ENCODE assay signal across 20 cellular contexts in the genomic region with DNA sequence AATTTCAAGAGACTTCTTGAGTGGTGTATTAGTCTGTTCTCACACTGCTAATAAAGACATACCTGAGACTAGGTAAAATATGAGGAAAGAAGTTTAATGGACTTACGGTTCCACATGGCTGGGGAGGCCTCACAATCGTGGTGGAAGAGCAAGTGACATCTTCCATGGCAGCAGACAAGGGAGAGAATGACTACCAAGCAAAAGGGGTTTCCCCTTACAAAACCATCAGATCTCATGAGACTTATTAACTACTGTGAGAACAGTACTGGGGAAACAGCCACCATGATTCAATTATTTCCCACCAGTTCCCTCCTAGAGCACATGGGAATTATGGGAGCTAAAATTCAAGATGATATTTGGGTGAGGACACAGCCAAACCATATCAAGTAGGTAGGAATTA.
A peak's percentile ranks its signal among the peaks of the same experiment; 100 is the strongest.
DNase-seq lines count a peak whose midpoint lies in the region; ATAC-seq, FAIRE-seq and TF ChIP-seq lines count a peak whose summit lies in the region.
"Had no signal": no experiment of that assay in that cellular context is flagged by ENCODE, and none has a peak within 500 bp of the region (broad histone marks: within the 10 kb centered on the region; RNA-seq: fewer than 3 reads in every experiment).

No MANE protein-coding gene starts in this region.

- no peaks in the 10 kb centered on the region for H3K27me3 ChIP-seq in GM12878 (replicated peaks in 1 of 2; ENCODE audit: control insufficient read depth in 2 of 2, insufficient read depth in 2 of 2, low read length in 1 of 2)
- H3K27me3 ChIP-seq: BE2C had no signal

- BruUV-seq in GM12878 (replicated peaks; lab: Mats Ljungman, UMichigan) = no TSS peak

- no peak overlapping the region for H3K27ac ChIP-seq in GM12878 (ENCODE audit: control insufficient read depth, insufficient read depth)

- no peak overlapping the region for H2AFZ ChIP-seq in GM12878 (ENCODE audit: control insufficient read depth, low read depth, low read length)

- in situ Hi-C loops in GM12878 (cut with MboI) = no loop called here

- CTCF ChIA-PET in GM12878 (lab: Yijun Ruan, JAX) = no interaction called here

- DNase-seq in GM12878 (ENCODE audit: low read depth, low spot score) = no peak
- peak; percentile 22 for DNase-seq in renal cortical epithelial cell (ENCODE audit: low read depth)
- no peak for DNase-seq in AML-193 (lab: John Stamatoyannopoulos, UW)
- DNase-seq in NCI-H2227 treated with DMSO at 0.1 percent for 48 hours (lab: John Stamatoyannopoulos, UW) = no peak
- DNase-seq: BE2C; C1 segment of cervical spinal cord; Caco-2; CD4-positive, alpha-beta T cell; DMS153; DMS79; GDM1; GOT3; H7; HFFc6; Kasumi-1; KG1 had no signal

- H3K36me3 ChIP-seq in GM12878 (ENCODE audit: control insufficient read depth in 2 of 2, insufficient read depth in 2 of 2, low read length in 1 of 2) = no peaks in the 10 kb centered on the region
- H3K36me3 ChIP-seq: BE2C had no signal

- no peak for FAIRE-seq in GM12878 (lab: Jason Lieb, UNC)

- H3K79me2 ChIP-seq in GM12878 (ENCODE audit: control insufficient read depth, insufficient read depth, low read length) = no peaks in the 10 kb centered on the region

- H3K4me1 ChIP-seq in GM12878 (ENCODE audit: control insufficient read depth, insufficient read depth, low read length) = no peaks in the 10 kb centered on the region
- H3K4me1 ChIP-seq: BE2C, Caco-2 had no signal

- H3K4me2 ChIP-seq in GM12878 (ENCODE audit: control insufficient read depth, insufficient read depth) = no peak overlapping the region

- 19% methylated on average over 2 of the region's 2 CpGs for WGBS in GM12878 (ENCODE audit: insufficient coverage, insufficient replicate concordance, low lambda C conversion rate, missing lambda C conversion rate)

- no peak for TF ChIP-seq EP300 in GM12878 (IDR thresholded peaks at IDR 0.05; ENCODE audit: borderline replicate concordance in 1 of 2, control insufficient read depth in 1 of 2, low read depth in 2 of 2, low read length in 2 of 2)

- no peak overlapping the region for H3K4me3 ChIP-seq in GM12878

- no peaks in the 10 kb centered on the region for H4K20me1 ChIP-seq in GM12878 (ENCODE audit: control insufficient read depth, insufficient read depth)

- TF ChIP-seq POLR2A in GM12878 (IDR thresholded peaks at IDR 0.05; ENCODE audit: low read depth, low read length) = no peak

- TF ChIP-seq CTCF in GM12878 (IDR thresholded peaks at IDR 0.05 in 2 of 3, conservative IDR thresholded peaks at IDR 0.05 in 1 of 3; ENCODE audit: control insufficient read depth in 2 of 3, extremely low read depth in 1 of 3, insufficient read depth in 1 of 3, low read depth in 3 of 3, low read length in 3 of 3) = no peak

- no peak overlapping the region for H3K9ac ChIP-seq in GM12878 (ENCODE audit: control insufficient read depth, insufficient read depth, low read length)

- intact Hi-C loops in GM12878 (cut with micrococcal nuclease; ENCODE audit: unreplicated experiment) = no loop called here

- POLR2A ChIA-PET in GM12878 (lab: Charles Lee) = no interaction called here

- RAD21 ChIA-PET in GM12878 (lab: Charles Lee; ENCODE audit: unreplicated experiment) = interaction anchor here (0.8 kb wide), 1 partner anchor 518 kb away, joined by 3 read pairs; no protein-coding TSS in a partner anchor

- H3K9me3 ChIP-seq in GM12878 (replicated peaks; ENCODE audit: control insufficient read depth, insufficient read depth, low read length) = no peaks in the 10 kb centered on the region
- H3K9me3 ChIP-seq: BE2C, Caco-2 had no signal

- TF ChIP-seq RAD21 in GM12878 (IDR thresholded peaks at IDR 0.05; ENCODE audit: insufficient read depth, low read depth, low read length) = no peak

- SMC1A ChIA-PET in GM12878 (lab: Charles Lee; ENCODE audit: uncharacterized antibody, unreplicated experiment) = interaction anchor here (0.6 kb wide), 1 partner anchor 742 kb away, joined by 4 read pairs; no protein-coding TSS in a partner anchor

- ATAC-seq in GM19463 (IDR thresholded peaks at IDR 0.05; ENCODE audit: unreplicated experiment) (peak; percentile 47), HG03342 (IDR thresholded peaks at IDR 0.05; ENCODE audit: unreplicated experiment) (peak; percentile 52), GM12878 (peak; percentile 66), HG03196 (IDR thresholded peaks at IDR 0.05; ENCODE audit: unreplicated experiment) (no peak)
- ATAC-seq: HCT116 had no signal

TF ChIP-seq in GM12878, 131 proteins besides CTCF, POLR2A, EP300 and RAD21 (continues in another document):
- TF ChIP-seq, protein P1, sequence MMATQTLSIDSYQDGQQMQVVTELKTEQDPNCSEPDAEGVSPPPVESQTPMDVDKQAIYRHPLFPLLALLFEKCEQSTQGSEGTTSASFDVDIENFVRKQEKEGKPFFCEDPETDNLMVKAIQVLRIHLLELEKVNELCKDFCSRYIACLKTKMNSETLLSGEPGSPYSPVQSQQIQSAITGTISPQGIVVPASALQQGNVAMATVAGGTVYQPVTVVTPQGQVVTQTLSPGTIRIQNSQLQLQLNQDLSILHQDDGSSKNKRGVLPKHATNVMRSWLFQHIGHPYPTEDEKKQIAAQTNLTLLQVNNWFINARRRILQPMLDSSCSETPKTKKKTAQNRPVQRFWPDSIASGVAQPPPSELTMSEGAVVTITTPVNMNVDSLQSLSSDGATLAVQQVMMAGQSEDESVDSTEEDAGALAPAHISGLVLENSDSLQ (IDR thresholded peaks at IDR 0.05) = no peak
- no peak for TF ChIP-seq SREBF2 (IDR thresholded peaks at IDR 0.05; ENCODE audit: low read length)
- peak; percentile 77 for TF ChIP-seq MEF2B (IDR thresholded peaks at IDR 0.05; ENCODE audit: partially characterized antibody, poor library complexity, severe bottlenecking)
- TF ChIP-seq IRF5 (IDR thresholded peaks at IDR 0.05; ENCODE audit: borderline replicate concordance) = no peak
- no peak for TF ChIP-seq NR2C2 (IDR thresholded peaks at IDR 0.05; ENCODE audit: borderline replicate concordance, control insufficient read depth, insufficient read length, low read depth)
- TF ChIP-seq RB1 (IDR thresholded peaks at IDR 0.05; ENCODE audit: borderline replicate concordance) = no peak
- TF ChIP-seq CHD4 (IDR thresholded peaks at IDR 0.05) = no peak
- TF ChIP-seq BCL11A (IDR thresholded peaks at IDR 0.05; ENCODE audit: low read depth, low read length) = no peak
- no peak for TF ChIP-seq SP1 (IDR thresholded peaks at IDR 0.05; ENCODE audit: low read depth, low read length)
- no peak for TF ChIP-seq SPI1 (IDR thresholded peaks at IDR 0.05; ENCODE audit: borderline replicate concordance, insufficient read depth, low read depth, low read length)
- TF ChIP-seq, protein P2, sequence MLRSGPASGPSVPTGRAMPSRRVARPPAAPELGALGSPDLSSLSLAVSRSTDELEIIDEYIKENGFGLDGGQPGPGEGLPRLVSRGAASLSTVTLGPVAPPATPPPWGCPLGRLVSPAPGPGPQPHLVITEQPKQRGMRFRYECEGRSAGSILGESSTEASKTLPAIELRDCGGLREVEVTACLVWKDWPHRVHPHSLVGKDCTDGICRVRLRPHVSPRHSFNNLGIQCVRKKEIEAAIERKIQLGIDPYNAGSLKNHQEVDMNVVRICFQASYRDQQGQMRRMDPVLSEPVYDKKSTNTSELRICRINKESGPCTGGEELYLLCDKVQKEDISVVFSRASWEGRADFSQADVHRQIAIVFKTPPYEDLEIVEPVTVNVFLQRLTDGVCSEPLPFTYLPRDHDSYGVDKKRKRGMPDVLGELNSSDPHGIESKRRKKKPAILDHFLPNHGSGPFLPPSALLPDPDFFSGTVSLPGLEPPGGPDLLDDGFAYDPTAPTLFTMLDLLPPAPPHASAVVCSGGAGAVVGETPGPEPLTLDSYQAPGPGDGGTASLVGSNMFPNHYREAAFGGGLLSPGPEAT (IDR thresholded peaks at IDR 0.05; ENCODE audit: low read depth) = no peak
- TF ChIP-seq IKZF1 (conservative IDR thresholded peaks at IDR 0.05) = no peak
- no peak for TF ChIP-seq BCL3 (IDR thresholded peaks at IDR 0.05; ENCODE audit: borderline replicate concordance, insufficient read depth, low read depth, low read length, poor library complexity, severe bottlenecking)
- TF ChIP-seq RBBP5 (conservative IDR thresholded peaks at IDR 0.05) = no peak
- TF ChIP-seq HDGF (IDR thresholded peaks at IDR 0.05) = no peak
- TF ChIP-seq TCF7 (IDR thresholded peaks at IDR 0.05; ENCODE audit: borderline replicate concordance) = no peak
- no peak for TF ChIP-seq POU2F2 (IDR thresholded peaks at IDR 0.05; ENCODE audit: borderline replicate concordance, low read depth, low read length)
- TF ChIP-seq BMI1 (IDR thresholded peaks at IDR 0.05; ENCODE audit: borderline replicate concordance) = no peak
- no peak for TF ChIP-seq PBX3 (IDR thresholded peaks at IDR 0.05; ENCODE audit: insufficient replicate concordance, low read depth, low read length)
